ENCODE assay signal across 12 cellular contexts in the genomic region with DNA sequence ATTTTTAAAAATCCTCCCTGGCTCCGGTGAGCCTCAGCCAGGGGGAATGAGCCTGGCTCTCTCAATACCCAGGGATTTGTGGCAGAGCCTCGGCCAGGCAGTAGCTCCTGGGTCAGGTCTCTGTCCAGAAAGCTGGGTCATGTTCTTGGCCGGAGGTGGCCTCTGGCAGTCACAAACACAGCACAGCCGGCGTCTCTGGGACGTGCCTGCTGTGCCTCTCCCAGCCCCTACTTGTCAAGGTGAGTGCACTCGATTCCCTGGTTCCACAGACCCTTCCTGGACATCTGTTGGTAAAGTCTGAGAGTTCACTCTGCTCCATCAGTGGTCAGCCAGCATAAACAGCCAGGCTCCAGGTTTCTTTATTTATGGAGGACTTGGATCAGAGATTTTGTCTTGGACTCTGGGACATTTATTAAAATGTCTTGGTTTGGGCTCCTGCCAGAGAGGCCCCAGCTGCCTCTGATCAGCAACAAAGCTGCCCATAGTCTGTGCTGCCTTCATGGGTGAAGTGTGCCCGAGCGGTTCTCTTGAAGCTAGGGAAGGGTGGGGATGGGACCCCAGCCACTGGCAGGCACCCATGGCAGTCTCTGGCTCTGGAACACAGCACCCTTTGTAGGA. TPM values are rescaled to one million over a fixed set of nuclear protein-coding genes. Genes with fewer than 3 reads are reported as not detected.
DNase-seq lines count a peak whose midpoint lies in the region; ATAC-seq and TF ChIP-seq lines count a peak whose summit lies in the region.
"Had no signal": no experiment of that assay in that cellular context is flagged by ENCODE, and none has a peak within 500 bp of the region (broad histone marks: within the 10 kb centered on the region; RNA-seq: fewer than 3 reads in every experiment).

No MANE protein-coding gene starts in this region.

- H3K9ac ChIP-seq in endodermal cell (ENCODE audit: extremely low read depth, low read length, poor library complexity, severe bottlenecking): no peak overlapping the region
- H3K9ac ChIP-seq: neural progenitor cell had no signal

- TF ChIP-seq CTCF in fibroblast of villous mesenchyme (IDR thresholded peaks at IDR 0.05; ENCODE audit: insufficient read depth, low read depth, low read length) (no peak), endodermal cell (conservative IDR thresholded peaks at IDR 0.05) (no peak)

- H3K36me3 ChIP-seq in endodermal cell (ENCODE audit: control insufficient read depth, insufficient read depth, low read length): no peaks in the 10 kb centered on the region
- H3K36me3 ChIP-seq: neural progenitor cell had no signal

- no peaks in the 10 kb centered on the region for H3K9me3 ChIP-seq in endodermal cell (ENCODE audit: control insufficient read depth, low read length)
- H3K9me3 ChIP-seq: body of pancreas had no signal

- H3K27me3 ChIP-seq in endodermal cell (ENCODE audit: control insufficient read depth, insufficient read depth, low read length, poor library complexity, severe bottlenecking): no peaks in the 10 kb centered on the region
- H3K27me3 ChIP-seq: body of pancreas, neural progenitor cell had no signal

- H3K4me1 ChIP-seq in endodermal cell (ENCODE audit: control insufficient read depth, insufficient read depth, low read length): peaks cover 3% of the 10 kb centered on the region
- H3K4me1 ChIP-seq: neural progenitor cell had no signal

- peaks cover 21% of the 10 kb centered on the region for H3K36me3 Mint-ChIP-seq in endodermal cell (ENCODE audit: low read depth)

- no peak for DNase-seq in Right ventricle myocardium inferior (ENCODE audit: missing footprints)
- DNase-seq in cardiac septum (ENCODE audit: low spot score): no peak
- DNase-seq in fibroblast of villous mesenchyme (ENCODE audit: low read depth): peak; percentile 19
- peak; percentile 78 for DNase-seq in pons (ENCODE audit: low spot score)
- DNase-seq in NCI-H345 treated with DMSO at 0.1 percent for 48 hours (lab: John Stamatoyannopoulos, UW; ENCODE audit: unreplicated experiment): no peak
- DNase-seq in endodermal cell: no peak
- DNase-seq: activated CD8-positive, alpha-beta memory T cell treated with anti-CD3 and anti-CD28 coated beads, Interleukin-2, amount 50 U/mL, for 48 hours; stimulated activated CD4-positive, alpha-beta T cell treated with anti-CD3 and anti-CD28 coated beads, Interleukin-4, amount 100 ng/mL, for 24 hours had no signal

- intact Hi-C loops in Right ventricle myocardium inferior (cut with DNase I): loop anchor here (5.0 kb wide), 1 partner anchor 33 kb away; no protein-coding TSS in a partner anchor
- intact Hi-C loops in cardiac septum (cut with DNase I): loop anchor here (2.0 to 10.0 kb wide), 2 partner anchors 110 to 786 kb away; a partner anchor contains a TSS

- peaks cover 2% of the 10 kb centered on the region for H3K4me1 Mint-ChIP-seq in endodermal cell

- no peaks in the 10 kb centered on the region for H3K27me3 Mint-ChIP-seq in endodermal cell (ENCODE audit: insufficient read depth)

- H3K27ac ChIP-seq in endodermal cell (ENCODE audit: low read depth, low read length): no peak overlapping the region
- H3K27ac ChIP-seq: neural progenitor cell had no signal

- 92 to 94% methylated on average over 7 to 9 of the region's 9 CpGs for WGBS in endodermal cell (ENCODE audit: insufficient coverage in 1 of 2, insufficient read length in 1 of 2), 2 experiments

- no peak overlapping the region for H3K4me3 Mint-ChIP-seq in endodermal cell
- H3K4me3 Mint-ChIP-seq: neural progenitor cell had no signal

- H3K9me3 Mint-ChIP-seq in endodermal cell: no peaks in the 10 kb centered on the region
- H3K9me3 Mint-ChIP-seq: neural progenitor cell had no signal

- ATAC-seq in Right ventricle myocardium inferior: peak; percentile 47
- ATAC-seq in HG03442 (IDR thresholded peaks at IDR 0.05; ENCODE audit: unreplicated experiment): no peak
- ATAC-seq in GM21515 (IDR thresholded peaks at IDR 0.05; ENCODE audit: unreplicated experiment): no peak
- ATAC-seq: body of pancreas had no signal

- H3K4me3 ChIP-seq in fibroblast of villous mesenchyme (ENCODE audit: low read depth, low read length) (no peak overlapping the region), endodermal cell (ENCODE audit: low read length) (no peak overlapping the region)
- H3K4me3 ChIP-seq: body of pancreas, neural progenitor cell had no signal

- no peak overlapping the region for H3K27ac Mint-ChIP-seq in endodermal cell
- H3K27ac Mint-ChIP-seq: neural progenitor cell had no signal

RNA-seq across cellular contexts. Expression of a gene that starts 56.7 kb away (rescaled TPM):
- total RNA-seq in Right ventricle myocardium inferior (202 TPM), cardiac septum (131 TPM), fibroblast of villous mesenchyme (39.7 and 44.5 TPM in 2 replicates), endodermal cell (10 to 100 TPM; 26.7 to 33.9 TPM)
- 19.3 TPM for polyA plus RNA-seq in endodermal cell (2013, experiment 1 of 2)
- 18.8 TPM for polyA plus RNA-seq in endodermal cell (2013, experiment 2 of 2)

Comparison
In these comparisons a context has a peak if more than half of its experiments do, and no peak if none do; other contexts are left out.
1. DNase-seq: peak in fibroblast of villous mesenchyme (single experiment) and pons (single experiment); none in Right ventricle myocardium inferior (single experiment), cardiac septum (single experiment), NCI-H345 treated with DMSO at 0.1 percent for 48 hours (single experiment) and endodermal cell (single experiment).